In genomic region chr17:83149326-83149725, GRCh38 we compare ENCODE assay signal across 28 cellular contexts.
"Had no signal": no experiment of that assay in that cellular context is flagged by ENCODE, and none has a peak within 500 bp of the region (broad histone marks: within the 10 kb centered on the region; RNA-seq: fewer than 3 reads in every experiment).

No MANE protein-coding gene starts in this region.

- ATAC-seq: heart right ventricle; right cardiac atrium; stimulated activated naive CD8-positive, alpha-beta T cell treated with anti-CD3 and anti-CD28 coated beads, Interleukin-15, Interleukin-2, amounts not matched to agents 100 U/mL and 50 U/mL, for 24 hours had no signal

- H3K9me3 Mint-ChIP-seq: activated naive CD4-positive, alpha-beta T cell treated with anti-CD3 and anti-CD28 coated beads, Interleukin-2, amount 50 U/mL, for 24 hours; activated naive CD8-positive, alpha-beta T cell treated with anti-CD3 and anti-CD28 coated beads, Interleukin-2, amount 50 U/mL, for 24 hours; central memory CD8-positive, alpha-beta T cell; naive B cell had no signal

- H3K36me3 Mint-ChIP-seq: activated CD4-positive, alpha-beta memory T cell treated with anti-CD3 and anti-CD28 coated beads for 36 hours; activated naive CD4-positive, alpha-beta T cell treated with anti-CD3 and anti-CD28 coated beads, Interleukin-2, amount 50 U/mL, for 24 hours; mesothelial cell of epicardium; naive B cell had no signal

- H3K4me3 Mint-ChIP-seq: activated CD4-positive, alpha-beta memory T cell treated with anti-CD3 and anti-CD28 coated beads for 36 hours; activated naive CD4-positive, alpha-beta T cell treated with anti-CD3 and anti-CD28 coated beads, Interleukin-2, amount 50 U/mL, for 24 hours; activated naive CD8-positive, alpha-beta T cell treated with anti-CD3 and anti-CD28 coated beads, Interleukin-2, amount 50 U/mL, for 24 hours; central memory CD8-positive, alpha-beta T cell; mesothelial cell of epicardium; naive B cell; neural crest cell had no signal

- H3K4me1 ChIP-seq: breast epithelium had no signal

- H3K36me3 ChIP-seq: breast epithelium, esophagus squamous epithelium, heart right ventricle, left ventricle myocardium inferior, transverse colon had no signal

- H3K27ac Mint-ChIP-seq: activated CD4-positive, alpha-beta memory T cell treated with anti-CD3 and anti-CD28 coated beads for 36 hours; activated naive CD8-positive, alpha-beta T cell treated with anti-CD3 and anti-CD28 coated beads, Interleukin-2, amount 50 U/mL, for 24 hours; mesothelial cell of epicardium; naive B cell had no signal

- H3K27me3 ChIP-seq: breast epithelium, testis, transverse colon had no signal

- H3K9me3 ChIP-seq: breast epithelium, esophagus squamous epithelium, heart right ventricle, left ventricle myocardium inferior, testis, transverse colon had no signal

- DNase-seq: activated CD4-positive, alpha-beta T cell treated with anti-CD3 and anti-CD28 coated beads for 4 hours; activated CD8-positive, alpha-beta memory T cell treated with anti-CD3 and anti-CD28 coated beads, Interleukin-2, amount 50 U/mL, for 4 hours; activated gamma-delta T cell treated with Interleukin-2 at 50 U/mL for 16 hours; activated naive CD8-positive, alpha-beta T cell treated with anti-CD3 and anti-CD28 coated beads, Interleukin-2, amount 50 U/mL, for 24 hours; activated T-cell treated with anti-CD3 and anti-CD28 coated beads, Interleukin-2, amount 50 U/mL, for 1 hour; amygdala; esophagus squamous epithelium; foreskin melanocyte; heart right ventricle; left ventricle myocardium inferior; mammary epithelial cell; naive B cell; right cardiac atrium; stimulated activated CD4-positive, alpha-beta T cell treated with anti-CD3 and anti-CD28 coated beads, Interleukin-12 subunit alpha, Interleukin-12 subunit beta, amount 100 ng/mL, for 4 hours; stimulated activated CD4-positive, alpha-beta T cell treated with anti-CD3 and anti-CD28 coated beads, Interleukin-4, amount 100 ng/mL, for 1 hour; stimulated activated naive CD8-positive, alpha-beta T cell treated with anti-CD3 and anti-CD28 coated beads, Interleukin-15, Interleukin-2, amounts not matched to agents 100 U/mL and 50 U/mL, for 24 hours; T-helper 1 cell; T-helper 9 cell; transverse colon had no signal

- H3K27me3 Mint-ChIP-seq: activated CD4-positive, alpha-beta memory T cell treated with anti-CD3 and anti-CD28 coated beads for 36 hours had no signal

- H3K27ac ChIP-seq: breast epithelium, dorsolateral prefrontal cortex, esophagus squamous epithelium, heart right ventricle, left ventricle myocardium inferior, testis, transverse colon, VCaP had no signal

- H3K4me1 Mint-ChIP-seq: activated naive CD4-positive, alpha-beta T cell treated with anti-CD3 and anti-CD28 coated beads, Interleukin-2, amount 50 U/mL, for 24 hours; central memory CD8-positive, alpha-beta T cell; naive B cell had no signal

- H3K4me3 ChIP-seq: breast epithelium, dorsolateral prefrontal cortex, esophagus squamous epithelium, heart right ventricle, left ventricle myocardium inferior, testis, transverse colon had no signal
